ENCODE assay signal across 1 cellular context in genomic region chr4:18057821-18058533, GRCh38.
TF ChIP-seq lines count a peak whose summit lies in the region.

No MANE protein-coding gene starts in this region.

TF ChIP-seq in GM23338, 12 proteins besides CTCF, POLR2A, EP300 and RAD21 (continued from another document):
- TF ChIP-seq REST (IDR thresholded peaks at IDR 0.05; ENCODE audit: unreplicated experiment) (no peak), ZNF331 (CRISPR knock-in tag; IDR thresholded peaks at IDR 0.05; ENCODE audit: low read depth) (no peak)
TF ChIP-seq in GM23338: peak in this region for 0.
